ENCODE assay signal across 1 cellular context in the genomic region with DNA sequence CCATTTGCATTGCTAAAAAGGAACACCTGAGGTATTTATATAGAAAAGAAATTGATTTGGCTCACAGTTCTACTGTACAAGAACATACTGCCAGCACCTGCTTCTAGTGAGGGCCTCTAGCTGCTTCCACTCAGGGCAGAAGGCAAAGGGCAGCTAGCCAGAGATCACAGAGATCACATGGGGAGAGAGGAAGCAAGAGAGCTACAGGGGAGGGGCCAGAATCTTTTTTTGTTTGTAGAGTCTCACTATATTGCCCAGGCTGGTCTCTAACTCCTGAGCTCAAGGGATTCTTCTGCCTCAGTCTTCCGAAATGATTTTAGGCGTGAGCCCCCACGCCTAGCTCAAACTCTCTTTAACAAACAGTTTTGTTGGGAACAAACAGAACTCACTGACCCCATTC.
TF ChIP-seq lines count a peak whose summit lies in the region.

No MANE protein-coding gene starts in this region.

TF ChIP-seq in GM12878, 131 proteins besides CTCF, POLR2A, EP300 and RAD21:
- TF ChIP-seq, protein P1, sequence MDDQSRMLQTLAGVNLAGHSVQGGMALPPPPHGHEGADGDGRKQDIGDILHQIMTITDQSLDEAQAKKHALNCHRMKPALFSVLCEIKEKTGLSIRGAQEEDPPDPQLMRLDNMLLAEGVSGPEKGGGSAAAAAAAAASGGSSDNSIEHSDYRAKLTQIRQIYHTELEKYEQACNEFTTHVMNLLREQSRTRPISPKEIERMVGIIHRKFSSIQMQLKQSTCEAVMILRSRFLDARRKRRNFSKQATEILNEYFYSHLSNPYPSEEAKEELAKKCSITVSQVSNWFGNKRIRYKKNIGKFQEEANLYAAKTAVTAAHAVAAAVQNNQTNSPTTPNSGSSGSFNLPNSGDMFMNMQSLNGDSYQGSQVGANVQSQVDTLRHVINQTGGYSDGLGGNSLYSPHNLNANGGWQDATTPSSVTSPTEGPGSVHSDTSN (IDR thresholded peaks at IDR 0.05; ENCODE audit: insufficient replicate concordance, low read depth, low read length): no peak
- TF ChIP-seq FOXK2 (IDR thresholded peaks at IDR 0.05) (no peak), CBX3 (IDR thresholded peaks at IDR 0.05; ENCODE audit: borderline replicate concordance, low read depth) (no peak), PAX8 (IDR thresholded peaks at IDR 0.05) (no peak)
- TF ChIP-seq, protein P2, sequence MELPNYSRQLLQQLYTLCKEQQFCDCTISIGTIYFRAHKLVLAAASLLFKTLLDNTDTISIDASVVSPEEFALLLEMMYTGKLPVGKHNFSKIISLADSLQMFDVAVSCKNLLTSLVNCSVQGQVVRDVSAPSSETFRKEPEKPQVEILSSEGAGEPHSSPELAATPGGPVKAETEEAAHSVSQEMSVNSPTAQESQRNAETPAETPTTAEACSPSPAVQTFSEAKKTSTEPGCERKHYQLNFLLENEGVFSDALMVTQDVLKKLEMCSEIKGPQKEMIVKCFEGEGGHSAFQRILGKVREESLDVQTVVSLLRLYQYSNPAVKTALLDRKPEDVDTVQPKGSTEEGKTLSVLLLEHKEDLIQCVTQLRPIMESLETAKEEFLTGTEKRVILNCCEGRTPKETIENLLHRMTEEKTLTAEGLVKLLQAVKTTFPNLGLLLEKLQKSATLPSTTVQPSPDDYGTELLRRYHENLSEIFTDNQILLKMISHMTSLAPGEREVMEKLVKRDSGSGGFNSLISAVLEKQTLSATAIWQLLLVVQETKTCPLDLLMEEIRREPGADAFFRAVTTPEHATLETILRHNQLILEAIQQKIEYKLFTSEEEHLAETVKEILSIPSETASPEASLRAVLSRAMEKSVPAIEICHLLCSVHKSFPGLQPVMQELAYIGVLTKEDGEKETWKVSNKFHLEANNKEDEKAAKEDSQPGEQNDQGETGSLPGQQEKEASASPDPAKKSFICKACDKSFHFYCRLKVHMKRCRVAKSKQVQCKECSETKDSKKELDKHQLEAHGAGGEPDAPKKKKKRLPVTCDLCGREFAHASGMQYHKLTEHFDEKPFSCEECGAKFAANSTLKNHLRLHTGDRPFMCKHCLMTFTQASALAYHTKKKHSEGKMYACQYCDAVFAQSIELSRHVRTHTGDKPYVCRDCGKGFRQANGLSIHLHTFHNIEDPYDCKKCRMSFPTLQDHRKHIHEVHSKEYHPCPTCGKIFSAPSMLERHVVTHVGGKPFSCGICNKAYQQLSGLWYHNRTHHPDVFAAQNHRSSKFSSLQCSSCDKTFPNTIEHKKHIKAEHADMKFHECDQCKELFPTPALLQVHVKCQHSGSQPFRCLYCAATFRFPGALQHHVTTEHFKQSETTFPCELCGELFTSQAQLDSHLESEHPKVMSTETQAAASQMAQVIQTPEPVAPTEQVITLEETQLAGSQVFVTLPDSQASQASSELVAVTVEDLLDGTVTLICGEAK (IDR thresholded peaks at IDR 0.05; ENCODE audit: borderline replicate concordance): no peak
